Comparison of ENCODE assay signal across 8 cellular contexts in genomic region chr6:44072959-44073611, GRCh38. TPM values are rescaled to one million over a fixed set of nuclear protein-coding genes. Genes with fewer than 3 reads are reported as not detected.
DNase-seq lines count a peak whose midpoint lies in the region; ATAC-seq, FAIRE-seq and TF ChIP-seq lines count a peak whose summit lies in the region.

No MANE protein-coding gene starts in this region.

- intact Hi-C loops in Right ventricle myocardium inferior (cut with DNase I): loop anchor here (1.0 kb wide), 2 partner anchors 80 to 119 kb away; no protein-coding TSS in a partner anchor
- intact Hi-C loops in prostate gland (cut with DNase I): no loop called here

- no peak for TF ChIP-seq CTCF in prostate gland (IDR thresholded peaks at IDR 0.05)

- no peaks in the 10 kb centered on the region for H3K27me3 ChIP-seq in prostate gland (replicated peaks; ENCODE audit: insufficient read depth)

- peaks cover 11% of the 10 kb centered on the region for H3K4me1 ChIP-seq in prostate gland (replicated peaks)

- TF ChIP-seq POLR2A in prostate gland (IDR thresholded peaks at IDR 0.05): peak; percentile 47

- peak overlapping the region; percentile 31 to 39 for H3K4me3 ChIP-seq in prostate gland

- DNase-seq in Daoy (ENCODE audit: low read depth) (peak; percentile 94), H4 (ENCODE audit: low spot score) (peak; percentile 87), NAMALWA (ENCODE audit: low spot score) (peak; percentile 91), Right ventricle myocardium inferior (ENCODE audit: missing footprints) (peak; percentile 92), prostate gland (ENCODE audit: low spot score) (peak; percentile 76), urothelium cell line (ENCODE audit: low spot score) (peak; percentile 83), NCI-H2227 (lab: John Stamatoyannopoulos, UW; ENCODE audit: unreplicated experiment) (no peak)
- peak; percentile 64 for DNase-seq in activated effector memory CD4-positive, alpha-beta T cell treated with Interleukin-2 at 50 U/mL for 16 hours

- FAIRE-seq in urothelium cell line (lab: Jason Lieb, UNC): no peak

- WGBS in prostate gland: 5% methylated on average over 15 of the region's 55 CpGs

- peak overlapping the region; percentile 52 to 64 for H3K27ac ChIP-seq in prostate gland

- no peaks in the 10 kb centered on the region for H3K9me3 ChIP-seq in prostate gland

- peak; percentile 73 for ATAC-seq in Right ventricle myocardium inferior

- H3K36me3 ChIP-seq in prostate gland: no peaks in the 10 kb centered on the region

RNA-seq across cellular contexts. Expression of gene MRPL14, which starts 54.2 kb away (rescaled TPM):
- total RNA-seq in Daoy (2014; rRNA removed; shearing (Covaris generic)): 143 and 149 TPM in 2 replicates
- total RNA-seq in H4 (2014; rRNA removed; shearing (Covaris generic)): 136 and 145 TPM in 2 replicates
- total RNA-seq in Right ventricle myocardium inferior (41.7 TPM), prostate gland (10 to 100 TPM; 35.7 to 48.1 TPM)

RNA-seq across cellular contexts. Expression of gene TMEM63B, which starts 54.3 kb away (rescaled TPM):
- total RNA-seq in Daoy (2014; rRNA removed; shearing (Covaris generic)): 13.7 and 25.5 TPM in 2 replicates
- 15.8 and 28.6 TPM in 2 replicates for total RNA-seq in H4 (2014; rRNA removed; shearing (Covaris generic))
- total RNA-seq in Right ventricle myocardium inferior: 44.5 TPM
- total RNA-seq in prostate gland: 100 to 1,000 TPM in 1 of 2 donors, 10 to 100 TPM in 1; 50.9 to 113 TPM
